ENCODE assay signal across 25 cellular contexts in genomic region chr14:24633353-24633752, GRCh38. TPM values are rescaled to one million over a fixed set of nuclear protein-coding genes. Genes with fewer than 3 reads are reported as not detected.
DNase-seq lines count a peak whose midpoint lies in the region; ATAC-seq lines count a peak whose summit lies in the region.
"Had no signal": no experiment of that assay in that cellular context is flagged by ENCODE, and none has a peak within 500 bp of the region (broad histone marks: within the 10 kb centered on the region; RNA-seq: fewer than 3 reads in every experiment).

No MANE protein-coding gene starts in this region.

- no peaks in the 10 kb centered on the region for H3K79me2 ChIP-seq in Karpas-422 (ENCODE audit: low read length)

- peaks cover 4% of the 10 kb centered on the region for H3K4me1 Mint-ChIP-seq in T-helper 17 cell
- peaks cover 60 to 63% of the 10 kb centered on the region in 2 donors for H3K4me1 Mint-ChIP-seq in natural killer cell treated with Interleukin-12 subunit alpha and Interleukin-12 subunit beta and Interleukin-15 and Interleukin-18, amount 100 ng/mL, for 72 hours (ENCODE audit: low read depth in 2 of 2)
- H3K4me1 Mint-ChIP-seq: neural progenitor cell had no signal

- no peaks in the 10 kb centered on the region for H3K4me1 ChIP-seq in Karpas-422 (ENCODE audit: low read length)
- H3K4me1 ChIP-seq: neural progenitor cell, right atrium auricular region, uterus had no signal

- H3K27ac Mint-ChIP-seq in T-helper 17 cell = peak overlapping the region; percentile 43
- peak overlapping the region; percentile 88 to 98 for H3K27ac Mint-ChIP-seq in activated naive CD4-positive, alpha-beta T cell treated with anti-CD3 and anti-CD28 coated beads, Interleukin-2, amount 50 U/mL, for 72 hours
- peak overlapping the region; percentile 99 to 100 for H3K27ac Mint-ChIP-seq in natural killer cell treated with Interleukin-12 subunit alpha and Interleukin-12 subunit beta and Interleukin-15 and Interleukin-18, amount 100 ng/mL, for 72 hours
- H3K27ac Mint-ChIP-seq: HFFc6, neural progenitor cell had no signal

- no peaks in the 10 kb centered on the region for H3K36me3 Mint-ChIP-seq in T-helper 17 cell (ENCODE audit: low read depth)
- H3K36me3 Mint-ChIP-seq in activated naive CD4-positive, alpha-beta T cell treated with anti-CD3 and anti-CD28 coated beads, Interleukin-2, amount 50 U/mL, for 72 hours = peaks cover 28 to 56% of the 10 kb centered on the region in 2 donors
- H3K36me3 Mint-ChIP-seq in natural killer cell treated with Interleukin-12 subunit alpha and Interleukin-12 subunit beta and Interleukin-15 and Interleukin-18, amount 100 ng/mL, for 72 hours = peaks cover 33% of the 10 kb centered on the region
- H3K36me3 Mint-ChIP-seq: CD4-positive, CD25-positive, alpha-beta regulatory T cell; neural progenitor cell had no signal

- no peak overlapping the region for H3K4me3 Mint-ChIP-seq in T-helper 17 cell
- H3K4me3 Mint-ChIP-seq in natural killer cell treated with Interleukin-12 subunit alpha and Interleukin-12 subunit beta and Interleukin-15 and Interleukin-18, amount 100 ng/mL, for 72 hours = peak overlapping the region; percentile 98
- H3K4me3 Mint-ChIP-seq: CD4-positive, CD25-positive, alpha-beta regulatory T cell; HFFc6; neural progenitor cell had no signal

- H3K4me3 ChIP-seq in Karpas-422 (ENCODE audit: low read length) = no peak overlapping the region
- H3K4me3 ChIP-seq: neural progenitor cell, right atrium auricular region, uterus had no signal

- H3K27ac ChIP-seq in Karpas-422 (ENCODE audit: low read length) = no peak overlapping the region
- H3K27ac ChIP-seq: neural progenitor cell, right atrium auricular region, uterus, VCaP had no signal

- no peaks in the 10 kb centered on the region; the same call in 1 of the 2 replicates for H3K27me3 ChIP-seq in Karpas-422 (ENCODE audit: low read length)
- H3K27me3 ChIP-seq: neural progenitor cell, right atrium auricular region, uterus had no signal

- H3K27me3 Mint-ChIP-seq in T-helper 17 cell = peaks cover 10% of the 10 kb centered on the region
- no peaks in the 10 kb centered on the region for H3K27me3 Mint-ChIP-seq in natural killer cell treated with Interleukin-12 subunit alpha and Interleukin-12 subunit beta and Interleukin-15 and Interleukin-18, amount 100 ng/mL, for 72 hours

- H3K9me2 ChIP-seq in Karpas-422 (replicated peaks; ENCODE audit: insufficient read depth, low read length) = no peaks in the 10 kb centered on the region
- H3K9me2 ChIP-seq: SK-N-SH had no signal

- peaks cover 0 to 6% of the 10 kb centered on the region in 2 donors for H3K9me3 Mint-ChIP-seq in activated naive CD4-positive, alpha-beta T cell treated with anti-CD3 and anti-CD28 coated beads, Interleukin-2, amount 50 U/mL, for 72 hours
- H3K9me3 Mint-ChIP-seq in natural killer cell treated with Interleukin-12 subunit alpha and Interleukin-12 subunit beta and Interleukin-15 and Interleukin-18, amount 100 ng/mL, for 72 hours = peaks cover 3% of the 10 kb centered on the region
- H3K9me3 Mint-ChIP-seq: CD4-positive, CD25-positive, alpha-beta regulatory T cell had no signal

- ATAC-seq in T-helper 17 cell (no peak), GM21528 (IDR thresholded peaks at IDR 0.05; ENCODE audit: low FRiP score, unreplicated experiment) (no peak)
- no peak for ATAC-seq in activated naive CD4-positive, alpha-beta T cell treated with anti-CD3 and anti-CD28 coated beads, Interleukin-2, amount 50 U/mL, for 72 hours
- ATAC-seq in natural killer cell treated with Interleukin-12 subunit alpha and Interleukin-12 subunit beta and Interleukin-15 and Interleukin-18, amount 100 ng/mL, for 72 hours = peak in 1 of 2 donors; percentile 37
- ATAC-seq: PC-3 had no signal

- H2AFZ ChIP-seq in Karpas-422 (ENCODE audit: low read length) = no peak overlapping the region
- H2AFZ ChIP-seq: neural progenitor cell had no signal

- H3K9ac ChIP-seq in Karpas-422 (ENCODE audit: low read length) = no peak overlapping the region
- H3K9ac ChIP-seq: neural progenitor cell, SK-N-SH had no signal

- DNase-seq in activated CD8-positive, alpha-beta memory T cell treated with anti-CD3 and anti-CD28 coated beads for 24 hours = peak; percentile 62
- DNase-seq in activated CD8-positive, alpha-beta memory T cell treated with anti-CD3 and anti-CD28 coated beads, Interleukin-2, amount 50 U/mL, for 4 hours = no peak
- DNase-seq in T-helper 17 cell (no peak), Karpas-422 (no peak), T1000 (lab: John Stamatoyannopoulos, UW) (no peak)
- no peak for DNase-seq in activated naive CD4-positive, alpha-beta T cell treated with anti-CD3 and anti-CD28 coated beads, Interleukin-2, amount 50 U/mL, for 72 hours (ENCODE audit: low spot score in 2 of 2)
- no peak for DNase-seq in natural killer cell treated with Interleukin-12 subunit alpha and Interleukin-12 subunit beta and Interleukin-15 and Interleukin-18, amount 100 ng/mL, for 72 hours (ENCODE audit: low spot score)
- DNase-seq: AML-193; CD4-positive, CD25-positive, alpha-beta regulatory T cell; central memory CD4-positive, alpha-beta T cell; HFFc6; mammary epithelial cell; NCI-H146; NCI-H345; NCI-H69; PC-3; SK-N-SH; uterus had no signal

- no peaks in the 10 kb centered on the region for H3K9me3 ChIP-seq in T-helper 17 cell (ENCODE audit: control insufficient read depth, low read length, poor library complexity, severe bottlenecking)
- no peaks in the 10 kb centered on the region for H3K9me3 ChIP-seq in Karpas-422 (ENCODE audit: low read length)
- H3K9me3 ChIP-seq: right atrium auricular region, SK-N-SH, uterus had no signal

- no peak overlapping the region for H3K4me2 ChIP-seq in Karpas-422 (ENCODE audit: low read depth, low read length, poor library complexity, severe bottlenecking)
- H3K4me2 ChIP-seq: neural progenitor cell, SK-N-SH had no signal

- no peaks in the 10 kb centered on the region for H3K36me3 ChIP-seq in Karpas-422 (ENCODE audit: insufficient read depth, low read length)
- H3K36me3 ChIP-seq: neural progenitor cell, right atrium auricular region, uterus had no signal

- no peaks in the 10 kb centered on the region for H4K20me1 ChIP-seq in Karpas-422 (ENCODE audit: insufficient read depth, low read depth, low read length)

RNA-seq across cellular contexts. Expression of gene GZMB, which starts 0.6 kb away (rescaled TPM):
- total RNA-seq in T-helper 17 cell = under 1 TPM in 1 of 2 donors, not detected in 1; 0.82 TPM
- total RNA-seq in activated naive CD4-positive, alpha-beta T cell treated with anti-CD3 and anti-CD28 coated beads, Interleukin-2, amount 50 U/mL, for 72 hours = 1,000 to 10,000 TPM; 1,692 to 2,337 TPM
- total RNA-seq in natural killer cell treated with Interleukin-12 subunit alpha and Interleukin-12 subunit beta and Interleukin-15 and Interleukin-18, amount 100 ng/mL, for 72 hours = 1,000 to 10,000 TPM; 1,173 to 2,090 TPM
- total RNA-seq in Karpas-422 (2014; rRNA removed; shearing (Covaris generic); ENCODE audit: low replicate concordance) = not detected in 2 replicates
- total RNA-seq: A673; CD4-positive, CD25-positive, alpha-beta regulatory T cell; H1; HFFc6; HT-29; mammary epithelial cell; PC-3 had no signal

RNA-seq across cellular contexts. Expression of gene GZMH, which starts 23.9 kb away (rescaled TPM):
- total RNA-seq in T-helper 17 cell = 1 to 10 TPM in 1 of 2 donors, not detected in 1; 2.0 TPM
- total RNA-seq in activated naive CD4-positive, alpha-beta T cell treated with anti-CD3 and anti-CD28 coated beads, Interleukin-2, amount 50 U/mL, for 72 hours = 10 to 100 TPM; 17.0 to 47.6 TPM
- total RNA-seq in natural killer cell treated with Interleukin-12 subunit alpha and Interleukin-12 subunit beta and Interleukin-15 and Interleukin-18, amount 100 ng/mL, for 72 hours = 10 to 100 TPM; 20.8 to 37.3 TPM
- not detected in 2 replicates for total RNA-seq in Karpas-422 (2014; rRNA removed; shearing (Covaris generic); ENCODE audit: low replicate concordance)
- total RNA-seq: A673, H1, HFFc6, HT-29, mammary epithelial cell, PC-3 had no signal

RNA-seq across cellular contexts. Expression of gene CTSG, which starts 57.3 kb away (rescaled TPM):
- total RNA-seq in T-helper 17 cell = not detected
- under 1 TPM in 1 of 2 donors, not detected in 1; 0.27 TPM for total RNA-seq in activated naive CD4-positive, alpha-beta T cell treated with anti-CD3 and anti-CD28 coated beads, Interleukin-2, amount 50 U/mL, for 72 hours
- total RNA-seq in natural killer cell treated with Interleukin-12 subunit alpha and Interleukin-12 subunit beta and Interleukin-15 and Interleukin-18, amount 100 ng/mL, for 72 hours = not detected
- not detected in 2 replicates for total RNA-seq in Karpas-422 (2014; rRNA removed; shearing (Covaris generic); ENCODE audit: low replicate concordance)
- total RNA-seq: A673; CD4-positive, CD25-positive, alpha-beta regulatory T cell; H1; HFFc6; HT-29; mammary epithelial cell; PC-3; right atrium auricular region had no signal

Comparison
In these comparisons a context has a peak if more than half of its experiments do, and no peak if none do; other contexts are left out.
1. H3K27ac Mint-ChIP-seq: peak in every context shown above with its lines; median percentile 100 in natural killer cell treated with Interleukin-12 subunit alpha and Interleukin-12 subunit beta and Interleukin-15 and Interleukin-18, amount 100 ng/mL, for 72 hours; 93 in activated naive CD4-positive, alpha-beta T cell treated with anti-CD3 and anti-CD28 coated beads, Interleukin-2, amount 50 U/mL, for 72 hours; 43 in T-helper 17 cell.
2. RNA of gene GZMB, which starts 0.6 kb away (total RNA-seq): 1,692 to 2,337 TPM in activated naive CD4-positive, alpha-beta T cell treated with anti-CD3 and anti-CD28 coated beads, Interleukin-2, amount 50 U/mL, for 72 hours and 1,173 to 2,090 TPM in natural killer cell treated with Interleukin-12 subunit alpha and Interleukin-12 subunit beta and Interleukin-15 and Interleukin-18, amount 100 ng/mL, for 72 hours; 0.82 TPM in T-helper 17 cell and not detected in Karpas-422; every median in the first group is over 100 times any median in the second.
3. RNA of gene GZMH, which starts 23.9 kb away (total RNA-seq): 17.0 to 47.6 TPM in activated naive CD4-positive, alpha-beta T cell treated with anti-CD3 and anti-CD28 coated beads, Interleukin-2, amount 50 U/mL, for 72 hours and 20.8 to 37.3 TPM in natural killer cell treated with Interleukin-12 subunit alpha and Interleukin-12 subunit beta and Interleukin-15 and Interleukin-18, amount 100 ng/mL, for 72 hours; 2.0 TPM in T-helper 17 cell and not detected in Karpas-422; every median in the first group is over 4 times any median in the second.